ENCODE assay signal across 1 cellular context in the genomic region with DNA sequence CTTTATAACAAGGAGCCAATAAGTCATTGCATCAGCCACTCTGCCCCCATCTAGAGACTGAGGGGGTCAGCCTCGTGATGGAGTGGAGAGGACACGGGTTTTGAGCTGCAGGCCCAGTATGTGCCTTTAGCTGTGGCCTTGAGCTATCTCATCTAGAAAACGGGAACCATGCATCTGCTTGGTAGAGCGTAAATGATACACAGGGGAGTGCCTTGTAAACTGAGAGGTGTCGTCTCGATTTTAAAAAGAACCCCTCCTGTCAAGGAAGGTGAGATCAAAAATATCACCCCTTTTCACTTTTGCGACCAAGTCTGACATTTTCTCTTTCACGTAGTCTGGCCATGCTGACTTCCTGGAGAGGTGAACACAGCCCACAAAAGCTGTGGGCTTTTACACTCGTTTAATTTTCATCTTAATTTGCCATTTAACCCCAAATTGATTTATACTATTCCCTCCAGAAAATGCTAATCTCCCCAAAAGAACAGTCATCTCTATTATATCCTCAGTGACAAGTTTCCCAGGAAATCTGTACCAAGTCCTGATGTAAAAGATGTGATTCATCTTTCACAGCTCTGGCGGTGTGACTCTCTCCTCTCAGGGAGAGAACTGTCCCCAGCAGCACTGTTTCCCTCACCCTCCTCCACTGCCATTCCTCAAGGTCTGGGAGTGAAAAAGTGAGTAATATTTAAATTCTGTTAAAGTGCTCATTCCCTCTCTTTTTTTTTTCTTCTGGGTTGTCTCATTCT.
TF ChIP-seq lines count a peak whose summit lies in the region.

No MANE protein-coding gene starts in this region.

TF ChIP-seq in WTC11, 78 proteins besides CTCF, POLR2A, EP300 and RAD21 (continued from another document):
- no peak for TF ChIP-seq SMAD3 (CRISPR knock-in tag; IDR thresholded peaks at IDR 0.05; ENCODE audit: borderline replicate concordance)
- TF ChIP-seq ZBTB21 (CRISPR knock-in tag; IDR thresholded peaks at IDR 0.05; ENCODE audit: borderline replicate concordance), result no peak
- TF ChIP-seq HMGXB4 (CRISPR knock-in tag; IDR thresholded peaks at IDR 0.05), result no peak
- TF ChIP-seq JAZF1 (CRISPR knock-in tag; IDR thresholded peaks at IDR 0.05), result no peak
- TF ChIP-seq RORB (CRISPR knock-in tag; IDR thresholded peaks at IDR 0.05), result no peak
- no peak for TF ChIP-seq ZNF532 (CRISPR knock-in tag; IDR thresholded peaks at IDR 0.05; ENCODE audit: borderline replicate concordance)
- TF ChIP-seq ZNF138 (CRISPR knock-in tag; conservative IDR thresholded peaks at IDR 0.05), result no peak
- TF ChIP-seq SP1 (CRISPR knock-in tag; conservative IDR thresholded peaks at IDR 0.05), result no peak
- TF ChIP-seq, protein P1, sequence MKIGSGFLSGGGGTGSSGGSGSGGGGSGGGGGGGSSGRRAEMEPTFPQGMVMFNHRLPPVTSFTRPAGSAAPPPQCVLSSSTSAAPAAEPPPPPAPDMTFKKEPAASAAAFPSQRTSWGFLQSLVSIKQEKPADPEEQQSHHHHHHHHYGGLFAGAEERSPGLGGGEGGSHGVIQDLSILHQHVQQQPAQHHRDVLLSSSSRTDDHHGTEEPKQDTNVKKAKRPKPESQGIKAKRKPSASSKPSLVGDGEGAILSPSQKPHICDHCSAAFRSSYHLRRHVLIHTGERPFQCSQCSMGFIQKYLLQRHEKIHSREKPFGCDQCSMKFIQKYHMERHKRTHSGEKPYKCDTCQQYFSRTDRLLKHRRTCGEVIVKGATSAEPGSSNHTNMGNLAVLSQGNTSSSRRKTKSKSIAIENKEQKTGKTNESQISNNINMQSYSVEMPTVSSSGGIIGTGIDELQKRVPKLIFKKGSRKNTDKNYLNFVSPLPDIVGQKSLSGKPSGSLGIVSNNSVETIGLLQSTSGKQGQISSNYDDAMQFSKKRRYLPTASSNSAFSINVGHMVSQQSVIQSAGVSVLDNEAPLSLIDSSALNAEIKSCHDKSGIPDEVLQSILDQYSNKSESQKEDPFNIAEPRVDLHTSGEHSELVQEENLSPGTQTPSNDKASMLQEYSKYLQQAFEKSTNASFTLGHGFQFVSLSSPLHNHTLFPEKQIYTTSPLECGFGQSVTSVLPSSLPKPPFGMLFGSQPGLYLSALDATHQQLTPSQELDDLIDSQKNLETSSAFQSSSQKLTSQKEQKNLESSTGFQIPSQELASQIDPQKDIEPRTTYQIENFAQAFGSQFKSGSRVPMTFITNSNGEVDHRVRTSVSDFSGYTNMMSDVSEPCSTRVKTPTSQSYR (CRISPR knock-in tag; IDR thresholded peaks at IDR 0.05), result no peak
